Comparison of ENCODE assay signal across 8 cellular contexts in the genomic region with DNA sequence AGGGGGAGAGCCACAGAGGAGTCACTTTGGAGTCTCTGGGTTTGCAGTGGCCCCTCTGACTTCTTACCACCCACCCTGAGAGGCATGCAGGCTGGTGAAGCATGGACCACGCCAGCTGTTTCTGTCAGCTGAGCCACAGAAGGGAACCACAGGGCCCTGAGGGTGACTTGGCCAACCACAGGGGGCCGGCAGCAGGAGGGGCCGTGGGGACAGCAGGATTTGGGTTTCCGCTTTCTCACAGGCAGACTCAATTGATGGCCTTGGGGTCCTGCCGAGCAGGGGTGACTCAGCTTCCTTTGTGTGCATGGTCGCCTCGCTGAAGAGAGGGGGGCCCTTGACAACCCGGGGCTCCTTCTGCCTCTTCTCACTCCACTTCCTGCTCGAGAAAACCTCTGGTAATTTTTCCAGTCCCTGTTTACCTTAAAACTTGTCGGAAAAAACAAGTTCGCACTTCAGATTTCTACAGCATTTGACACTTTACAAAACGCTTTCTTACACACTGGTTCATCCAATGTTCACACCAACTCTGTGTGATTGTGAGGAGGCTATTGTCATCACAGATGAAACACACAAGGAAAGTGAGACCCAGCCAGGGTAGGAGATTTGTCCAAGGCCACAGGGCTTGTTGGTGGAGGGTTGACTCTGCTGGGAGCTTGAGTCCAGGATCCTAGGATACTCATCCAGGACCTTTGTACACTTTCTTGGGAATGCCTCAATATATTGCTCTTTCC.
A peak's percentile ranks its signal among the peaks of the same experiment; 100 is the strongest.
DNase-seq lines count a peak whose midpoint lies in the region; ATAC-seq and TF ChIP-seq lines count a peak whose summit lies in the region.

No MANE protein-coding gene starts in this region.

- DNase-seq in NOMO-1 treated with DMSO at 0.1 percent for 48 hours (lab: John Stamatoyannopoulos, UW; ENCODE audit: unreplicated experiment) (peak; percentile 85), retina (no peak), 8988T (no peak), mesothelial cell of epicardium (ENCODE audit: low spot score in 2 of 2, unreplicated experiment in 2 of 2) (no peak)
- peak; percentile 35 to 49 (median 41) for DNase-seq in effector memory CD8-positive, alpha-beta T cell
- DNase-seq in stimulated activated CD8-positive, alpha-beta memory T cell treated with anti-CD3 and anti-CD28 coated beads, Interleukin-7, amount 100 ng/mL, for 48 hours (ENCODE audit: extremely low read depth in 1 of 2, low read depth in 1 of 2): peak; percentile 50 to 63

- TF ChIP-seq CTCF in mesothelial cell of epicardium (IDR thresholded peaks at IDR 0.05; ENCODE audit: unreplicated experiment): no peak

- peak overlapping the region in 1 of 2 donors; percentile 61 for H3K27ac Mint-ChIP-seq in effector memory CD8-positive, alpha-beta T cell
- no peak overlapping the region for H3K27ac Mint-ChIP-seq in mesothelial cell of epicardium

- peak overlapping the region; percentile 58 to 59 for H3K4me3 Mint-ChIP-seq in effector memory CD8-positive, alpha-beta T cell
- no peak overlapping the region for H3K4me3 Mint-ChIP-seq in mesothelial cell of epicardium

- no peaks in the 10 kb centered on the region for H3K27me3 Mint-ChIP-seq in effector memory CD8-positive, alpha-beta T cell
- H3K27me3 Mint-ChIP-seq in mesothelial cell of epicardium (ENCODE audit: low read depth): peaks cover 13% of the 10 kb centered on the region

- H3K9me3 Mint-ChIP-seq in effector memory CD8-positive, alpha-beta T cell: peaks cover 0 to 3% of the 10 kb centered on the region in 2 donors
- H3K9me3 Mint-ChIP-seq in mesothelial cell of epicardium: peaks cover 10% of the 10 kb centered on the region

- H3K4me1 Mint-ChIP-seq in effector memory CD8-positive, alpha-beta T cell (ENCODE audit: low read depth in 2 of 2): peaks cover 34 to 55% of the 10 kb centered on the region in 2 donors
- H3K4me1 Mint-ChIP-seq in mesothelial cell of epicardium: peaks cover 20% of the 10 kb centered on the region

- H3K36me3 Mint-ChIP-seq in effector memory CD8-positive, alpha-beta T cell (ENCODE audit: insufficient read depth): peaks cover 3% of the 10 kb centered on the region
- no peaks in the 10 kb centered on the region for H3K36me3 Mint-ChIP-seq in mesothelial cell of epicardium

- ATAC-seq in GM18909 (IDR thresholded peaks at IDR 0.05; ENCODE audit: poor library complexity, unreplicated experiment): peak; percentile 95
- peak; percentile 82 for ATAC-seq in HG02852 (IDR thresholded peaks at IDR 0.05; ENCODE audit: unreplicated experiment)
- ATAC-seq in effector memory CD8-positive, alpha-beta T cell (replicated peaks): peak; percentile 91

Comparison
In these comparisons a context has a peak if more than half of its experiments do, and no peak if none do; other contexts are left out.
1. DNase-seq: peak in NOMO-1 treated with DMSO at 0.1 percent for 48 hours (single experiment), effector memory CD8-positive, alpha-beta T cell (3 of 3) and stimulated activated CD8-positive, alpha-beta memory T cell treated with anti-CD3 and anti-CD28 coated beads, Interleukin-7, amount 100 ng/mL, for 48 hours (2 of 2); none in retina (single experiment), 8988T (single experiment) and mesothelial cell of epicardium (0 of 2).
2. Peak in every context shown above with its lines, with median percentiles within 50 percentile points of each other: ATAC-seq.